ENCODE assay signal across 11 cellular contexts in the genomic region with DNA sequence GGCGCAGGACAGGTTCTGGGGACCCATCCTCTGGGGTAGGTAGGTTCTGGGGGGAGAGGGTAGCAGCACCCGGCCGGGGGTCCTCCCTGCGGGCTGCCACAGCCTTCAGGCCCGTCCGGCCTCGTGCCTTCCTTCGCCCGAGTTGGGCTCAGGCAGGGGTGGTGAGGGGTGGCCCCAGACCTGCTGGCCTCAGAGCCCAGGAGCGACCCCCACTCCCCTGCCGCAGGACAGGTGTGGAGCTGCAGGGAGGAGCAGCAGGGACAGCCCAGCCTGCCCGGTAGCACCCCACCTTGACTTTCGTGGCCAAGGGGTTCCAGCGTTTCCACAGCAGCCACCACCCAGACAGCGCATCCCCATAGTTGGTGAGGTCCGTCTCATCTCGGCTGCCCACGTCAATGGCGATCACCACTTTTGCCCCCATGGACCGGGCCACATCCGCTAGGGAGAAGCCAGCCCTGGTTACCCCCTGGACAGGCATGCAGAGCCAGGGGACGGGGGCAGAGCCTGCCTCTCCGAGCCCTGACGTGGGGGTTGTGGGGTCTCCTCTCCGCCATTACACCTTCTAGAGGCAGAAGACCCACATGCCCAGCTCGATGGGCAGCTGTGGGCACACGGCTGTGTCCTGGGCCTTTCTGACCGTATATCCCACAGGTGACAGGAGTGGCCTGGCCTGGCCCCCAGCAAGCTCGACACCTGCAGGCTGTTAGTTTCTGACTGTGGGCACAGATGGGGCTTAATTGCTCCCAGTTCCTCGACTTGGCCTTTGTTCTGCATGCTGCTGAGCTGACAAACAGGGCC. TPM values are rescaled to one million over a fixed set of nuclear protein-coding genes. Genes with fewer than 3 reads are reported as not detected.
DNase-seq lines count a peak whose midpoint lies in the region; ATAC-seq and TF ChIP-seq lines count a peak whose summit lies in the region.
"Had no signal": no experiment of that assay in that cellular context is flagged by ENCODE, and none has a peak within 500 bp of the region (broad histone marks: within the 10 kb centered on the region; RNA-seq: fewer than 3 reads in every experiment).

No MANE protein-coding gene starts in this region.

- no peaks in the 10 kb centered on the region for H3K9me3 ChIP-seq in spleen

- H3K27ac ChIP-seq in spleen: peak overlapping the region in 7 of 8 donors; percentile 66 to 89 (median 72)
- H3K27ac ChIP-seq: PC-9 had no signal

- ATAC-seq in GM21786 (IDR thresholded peaks at IDR 0.05; ENCODE audit: unreplicated experiment): no peak

- TF ChIP-seq POLR2A in spleen (IDR thresholded peaks at IDR 0.05): no peak

- TF ChIP-seq CTCF in spleen (IDR thresholded peaks at IDR 0.05 in 8 of 11, conservative IDR thresholded peaks at IDR 0.05 in 3 of 11): no peak

- peaks cover 23 to 51% (median 46%) of the 10 kb centered on the region in 6 donors for H3K4me1 ChIP-seq in spleen

- peak; percentile 9 for DNase-seq in activated naive CD4-positive, alpha-beta T cell treated with anti-CD3 and anti-CD28 coated beads, Interleukin-2, amount 50 U/mL, for 16 hours
- no peak for DNase-seq in activated naive CD4-positive, alpha-beta T cell (lab: John Stamatoyannopoulos, UW)
- DNase-seq in Jurkat, Clone E6-1 (ENCODE audit: low read depth, low spot score): peak; percentile 18
- DNase-seq in cerebellar cortex (ENCODE audit: low spot score): peak; percentile 94
- DNase-seq in spleen: no peak
- DNase-seq in EL: no peak
- no peak for DNase-seq in NCI-H82 treated with DMSO at 0.1 percent for 48 hours (lab: John Stamatoyannopoulos, UW; ENCODE audit: unreplicated experiment)
- DNase-seq: AML-193, NCI-H2107, PC-9 had no signal

- intact Hi-C loops in spleen (cut with DNase I; ENCODE audit: low total_unique reads): no loop called here

- peak overlapping the region; percentile 38 for H3K4me3 ChIP-seq in Jurkat, Clone E6-1 (ENCODE audit: low read length)
- peak overlapping the region in 5 of 8 donors; percentile 13 to 62 (median 19) for H3K4me3 ChIP-seq in spleen
- H3K4me3 ChIP-seq: PC-9 had no signal

- WGBS in spleen, 5 donors: 80 to 89% (median 88%) methylated on average over 16 to 30 of the region's 30 CpGs

- peaks cover 0 to 3% (median 0%) of the 10 kb centered on the region in 6 donors for H3K36me3 ChIP-seq in spleen

- peaks cover 0 to 19% (median 0%) of the 10 kb centered on the region in 7 donors for H3K27me3 ChIP-seq in spleen (replicated peaks in 1 of 7)

RNA-seq across cellular contexts. Expression of a gene that starts 3.5 kb away (rescaled TPM):
- 5.4 TPM for polyA plus RNA-seq in Jurkat, Clone E6-1 (2012; ENCODE audit: insufficient read depth, insufficient read length)
- 10 to 100 TPM; 21.8 to 39.0 (median 25.5) TPM for total RNA-seq in spleen
- polyA plus RNA-seq in spleen: 10 to 100 TPM; 21.8 to 49.3 (median 26.7) TPM

RNA-seq across cellular contexts. Expression of a gene that starts 21.4 kb away (rescaled TPM):
- polyA plus RNA-seq in Jurkat, Clone E6-1 (2012; ENCODE audit: insufficient read depth, insufficient read length): not detected
- total RNA-seq in spleen: under 1 TPM in 3 of 7 donors, not detected in 4; 0.26 to 0.37 (median 0.28) TPM
- under 1 TPM; 0.07 to 0.10 (median 0.09) TPM for polyA plus RNA-seq in spleen

RNA-seq across cellular contexts. Expression of a gene that starts 39.4 kb away (rescaled TPM):
- not detected for polyA plus RNA-seq in Jurkat, Clone E6-1 (2012; ENCODE audit: insufficient read depth, insufficient read length)
- total RNA-seq in spleen: 10 to 100 TPM in 2 of 7 donors, 1 to 10 TPM in 5; 1.9 to 15.0 (median 5.3) TPM
- 10 to 100 TPM in 1 of 3 donors, 1 to 10 TPM in 2; 3.2 to 10.7 (median 7.8) TPM for polyA plus RNA-seq in spleen

RNA-seq across cellular contexts. Expression of a gene that starts 39.6 kb away (rescaled TPM):
- not detected for polyA plus RNA-seq in Jurkat, Clone E6-1 (2012; ENCODE audit: insufficient read depth, insufficient read length)
- 10 to 100 TPM; 14.5 to 52.8 (median 29.8) TPM for total RNA-seq in spleen
- polyA plus RNA-seq in spleen: 10 to 100 TPM; 15.6 to 62.3 (median 43.4) TPM

Comparison
In these comparisons a context has a peak if more than half of its experiments do, and no peak if none do; other contexts are left out.
1. DNase-seq: peak in activated naive CD4-positive, alpha-beta T cell treated with anti-CD3 and anti-CD28 coated beads, Interleukin-2, amount 50 U/mL, for 16 hours (single experiment), Jurkat, Clone E6-1 (single experiment) and cerebellar cortex (single experiment); none in activated naive CD4-positive, alpha-beta T cell (0 of 4), spleen (single experiment), EL (single experiment) and NCI-H82 treated with DMSO at 0.1 percent for 48 hours (single experiment).